Comparison of ENCODE assay signal across 10 cellular contexts in the genomic region with DNA sequence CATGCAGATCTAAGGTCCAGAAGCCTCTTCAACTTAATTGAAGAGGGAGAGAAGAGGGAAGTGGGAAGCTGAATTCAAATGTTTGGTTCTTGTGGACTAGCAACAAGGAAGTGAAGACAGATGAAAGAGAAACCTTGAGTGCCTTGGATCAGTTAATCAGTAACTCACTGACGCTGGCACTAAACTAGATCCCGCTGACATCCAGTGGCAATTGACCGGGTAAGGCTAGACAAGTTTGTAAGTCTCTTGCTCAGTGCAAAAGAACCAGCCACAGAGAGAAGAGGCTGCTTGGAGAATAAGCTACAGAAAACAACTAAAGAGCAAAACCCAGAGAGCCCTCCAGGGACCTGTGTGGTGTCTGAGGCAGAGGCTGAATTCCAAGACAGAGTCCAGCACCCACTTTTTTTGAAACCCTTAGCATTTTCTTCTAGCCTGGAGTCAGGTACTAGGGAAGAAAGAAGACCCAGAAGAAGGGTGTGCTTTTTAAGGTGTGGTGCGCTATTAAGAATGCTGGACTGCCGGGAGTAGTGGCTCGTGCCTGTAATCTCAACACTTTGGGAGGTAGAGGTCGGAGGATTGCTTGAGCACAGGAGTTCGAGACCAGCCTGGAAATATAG. TPM values are rescaled to one million over a fixed set of nuclear protein-coding genes. Genes with fewer than 3 reads are reported as not detected.
DNase-seq lines count a peak whose midpoint lies in the region; ATAC-seq and TF ChIP-seq lines count a peak whose summit lies in the region.
"Had no signal": no experiment of that assay in that cellular context is flagged by ENCODE, and none has a peak within 500 bp of the region (broad histone marks: within the 10 kb centered on the region; RNA-seq: fewer than 3 reads in every experiment).

No MANE protein-coding gene starts in this region.

- H3K9me3 ChIP-seq in testis (no peaks in the 10 kb centered on the region), esophagus squamous epithelium (no peaks in the 10 kb centered on the region)

- ATAC-seq in GM21825 (IDR thresholded peaks at IDR 0.05; ENCODE audit: unreplicated experiment) (peak; percentile 99), GM21526 (IDR thresholded peaks at IDR 0.05; ENCODE audit: low FRiP score, unreplicated experiment) (no peak)
- no peak for ATAC-seq in activated CD8-positive, alpha-beta memory T cell treated with anti-CD3 and anti-CD28 coated beads, Interleukin-2, amount 10 ng/mL, durations not matched to agents 7 days and 5 days

- TF ChIP-seq CTCF in kidney epithelial cell (IDR thresholded peaks at IDR 0.05; ENCODE audit: insufficient read depth, low read length, poor library complexity, severe bottlenecking) (no peak), testis (IDR thresholded peaks at IDR 0.05) (no peak), esophagus squamous epithelium (IDR thresholded peaks at IDR 0.05) (no peak)

- no peak overlapping the region for H3K27ac Mint-ChIP-seq in activated CD8-positive, alpha-beta memory T cell treated with anti-CD3 and anti-CD28 coated beads, Interleukin-2, amount 10 ng/mL, durations not matched to agents 7 days and 5 days
- H3K27ac Mint-ChIP-seq: activated naive CD8-positive, alpha-beta T cell had no signal

- H3K4me1 Mint-ChIP-seq in activated CD8-positive, alpha-beta memory T cell treated with anti-CD3 and anti-CD28 coated beads, Interleukin-2, amount 10 ng/mL, durations not matched to agents 7 days and 5 days: peaks cover 1% of the 10 kb centered on the region

- DNase-seq in ELF-1 (ENCODE audit: low read depth, low spot score): peak; percentile 60
- peak; percentile 88 for DNase-seq in LoVo (ENCODE audit: low spot score)
- peak; percentile 93 for DNase-seq in kidney epithelial cell (ENCODE audit: low read depth)
- no peak for DNase-seq in testis
- DNase-seq in activated CD8-positive, alpha-beta memory T cell treated with anti-CD3 and anti-CD28 coated beads, Interleukin-2, amount 10 ng/mL, durations not matched to agents 7 days and 5 days: no peak
- no peak for DNase-seq in esophagus squamous epithelium (lab: John Stamatoyannopoulos, UW)

- H3K4me1 ChIP-seq in testis (no peaks in the 10 kb centered on the region), esophagus squamous epithelium (no peaks in the 10 kb centered on the region)

- no peaks in the 10 kb centered on the region for H3K36me3 Mint-ChIP-seq in activated CD8-positive, alpha-beta memory T cell treated with anti-CD3 and anti-CD28 coated beads, Interleukin-2, amount 10 ng/mL, durations not matched to agents 7 days and 5 days
- H3K36me3 Mint-ChIP-seq: activated naive CD8-positive, alpha-beta T cell had no signal

- WGBS in testis, 2 donors: 41 to 60% methylated on average over 8 of the region's 8 CpGs
- WGBS in esophagus squamous epithelium, 2 donors: 49 to 61% methylated on average over 8 of the region's 8 CpGs

- H3K27me3 ChIP-seq in kidney epithelial cell (ENCODE audit: control insufficient read depth, insufficient read depth, low read length) (no peaks in the 10 kb centered on the region), testis (no peaks in the 10 kb centered on the region), esophagus squamous epithelium (peaks cover 0 to 21% (median 0%) of the 10 kb centered on the region in 4 donors)

- H3K9me3 Mint-ChIP-seq in activated CD8-positive, alpha-beta memory T cell treated with anti-CD3 and anti-CD28 coated beads, Interleukin-2, amount 10 ng/mL, durations not matched to agents 7 days and 5 days (ENCODE audit: low read depth): no peaks in the 10 kb centered on the region

- TF ChIP-seq POLR2A in testis (IDR thresholded peaks at IDR 0.05): no peak
- TF ChIP-seq POLR2A in esophagus squamous epithelium (IDR thresholded peaks at IDR 0.05): no peak

- intact Hi-C loops in testis (cut with DNase I; ENCODE audit: low total_unique reads): no loop called here
- intact Hi-C loops in esophagus squamous epithelium (cut with DNase I): no loop called here

- peaks cover 48% of the 10 kb centered on the region for H3K27me3 Mint-ChIP-seq in activated CD8-positive, alpha-beta memory T cell treated with anti-CD3 and anti-CD28 coated beads, Interleukin-2, amount 10 ng/mL, durations not matched to agents 7 days and 5 days

- CTCF ChIA-PET in activated CD8-positive, alpha-beta memory T cell treated with anti-CD3 and anti-CD28 coated beads, Interleukin-2, amount 10 ng/mL, durations not matched to agents 7 days and 5 days (lab: Charles Lee): no interaction called here

- no peak overlapping the region for H3K4me3 Mint-ChIP-seq in activated CD8-positive, alpha-beta memory T cell treated with anti-CD3 and anti-CD28 coated beads, Interleukin-2, amount 10 ng/mL, durations not matched to agents 7 days and 5 days
- H3K4me3 Mint-ChIP-seq: activated naive CD8-positive, alpha-beta T cell had no signal

- H3K4me3 ChIP-seq in kidney epithelial cell (ENCODE audit: low read depth, low read length) (no peak overlapping the region), testis (peak overlapping the region in 1 of 2 donors; percentile 10), esophagus squamous epithelium (no peak overlapping the region)
- H3K4me3 ChIP-seq: skin epidermis had no signal

- H3K27ac ChIP-seq in testis: no peak overlapping the region
- no peak overlapping the region for H3K27ac ChIP-seq in esophagus squamous epithelium
- H3K27ac ChIP-seq: skin epidermis had no signal

- H3K36me3 ChIP-seq in kidney epithelial cell (ENCODE audit: control insufficient read depth, insufficient read depth, low read length) (no peaks in the 10 kb centered on the region), testis (ENCODE audit: low read depth, missing control alignments) (no peaks in the 10 kb centered on the region), esophagus squamous epithelium (no peaks in the 10 kb centered on the region)

RNA-seq across cellular contexts. Expression of a gene that starts 6.9 kb away (rescaled TPM):
- total RNA-seq in kidney epithelial cell (2.9 and 3.3 TPM in 2 replicates), testis (10 to 100 TPM; 23.2 to 29.3 TPM), esophagus squamous epithelium (1 to 10 TPM in 1 of 4 donors, under 1 TPM in 3; 0.19 to 2.1 (median 0.28) TPM)
- polyA plus RNA-seq in testis (ENCODE audit: insufficient read depth, low read depth, low replicate concordance): 32.1 TPM
- under 1 TPM; 0.26 to 0.58 TPM for total RNA-seq in activated CD8-positive, alpha-beta memory T cell treated with anti-CD3 and anti-CD28 coated beads, Interleukin-2, amount 10 ng/mL, durations not matched to agents 7 days and 5 days

Comparison
In these comparisons a context has a peak if more than half of its experiments do, and no peak if none do; other contexts are left out.
1. DNase-seq: peak in ELF-1 (single experiment), LoVo (single experiment) and kidney epithelial cell (single experiment); none in testis (single experiment), activated CD8-positive, alpha-beta memory T cell treated with anti-CD3 and anti-CD28 coated beads, Interleukin-2, amount 10 ng/mL, durations not matched to agents 7 days and 5 days (single experiment) and esophagus squamous epithelium (single experiment).